ENCODE assay signal across 17 cellular contexts in the genomic region with DNA sequence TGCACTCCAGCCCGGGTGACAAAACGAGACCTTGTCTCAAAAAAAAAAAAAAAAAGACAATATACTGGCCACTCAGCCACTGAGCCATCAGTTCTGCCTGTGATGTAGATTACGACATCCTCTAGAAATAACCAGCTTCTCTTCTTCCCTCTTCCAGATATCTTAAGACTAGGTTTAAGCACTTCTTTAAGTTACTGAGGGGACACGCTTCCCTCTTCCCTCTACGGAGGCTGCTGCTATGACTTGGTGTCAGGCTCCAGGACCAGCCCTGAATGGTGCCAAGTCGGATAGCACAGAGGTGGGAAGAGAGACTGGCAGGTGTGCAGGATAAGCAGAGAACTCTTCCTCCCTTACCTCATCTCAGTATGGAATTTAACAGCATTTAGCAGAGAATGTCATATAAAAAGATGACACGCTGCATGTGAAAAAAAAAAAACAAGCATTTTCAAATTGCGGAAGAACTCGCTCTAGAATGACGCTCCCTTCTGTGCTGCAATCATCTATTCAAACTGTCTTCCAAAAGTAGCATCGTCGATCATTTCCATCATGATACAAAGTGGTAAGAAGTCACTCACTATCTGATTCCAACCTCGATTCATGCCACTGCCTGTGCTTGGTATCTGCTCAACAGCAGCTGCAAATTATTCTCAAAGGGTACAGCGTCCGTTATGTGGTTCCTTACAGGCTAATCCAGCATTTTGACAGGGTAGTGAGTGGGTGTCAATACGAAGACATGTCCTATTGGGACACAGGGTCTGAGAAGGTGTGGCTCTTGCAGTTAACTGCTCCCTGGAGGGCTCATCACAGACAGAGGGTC. TPM values are rescaled to one million over a fixed set of nuclear protein-coding genes. Genes with fewer than 3 reads are reported as not detected.
DNase-seq lines count a peak whose midpoint lies in the region; FAIRE-seq and TF ChIP-seq lines count a peak whose summit lies in the region.
"Had no signal": no experiment of that assay in that cellular context is flagged by ENCODE, and none has a peak within 500 bp of the region (broad histone marks: within the 10 kb centered on the region; RNA-seq: fewer than 3 reads in every experiment).

No MANE protein-coding gene starts in this region.

- no peak overlapping the region for H2BK12ac ChIP-seq in H9 (ENCODE audit: insufficient read length, low read depth, low read length)

- H3K4ac ChIP-seq in H9 (ENCODE audit: low read depth, low read length), result no peak overlapping the region

- H3K9me3 Mint-ChIP-seq in dendritic cell treated with granulocyte-macrophage colony-stimulating factor and Interleukin-4, amounts not matched to agents 40 ng/mL and 50 ng/mL, for 4 days, result no peaks in the 10 kb centered on the region
- no peaks in the 10 kb centered on the region for H3K9me3 Mint-ChIP-seq in H9
- H3K9me3 Mint-ChIP-seq: activated B cell treated with CpG ODN at 0.5 μM for 24 hours had no signal

- H3K9ac ChIP-seq in kidney (ENCODE audit: low read length in 2 of 2) (no peak overlapping the region), H9 (ENCODE audit: extremely low read depth, insufficient read length, low read length) (no peak overlapping the region)

- H3K27me3 ChIP-seq in muscle layer of duodenum (ENCODE audit: low read depth, low read length) (no peaks in the 10 kb centered on the region), H9 (ENCODE audit: insufficient read depth, low read length) (no peaks in the 10 kb centered on the region)

- no peak overlapping the region for H3K56ac ChIP-seq in H9 (ENCODE audit: insufficient read length, low read depth, low read length)

- no peaks in the 10 kb centered on the region for H3K23me2 ChIP-seq in H9 (ENCODE audit: insufficient read length, low read depth, low read length, poor library complexity, severe bottlenecking)

- H3K4me2 ChIP-seq in H9 (ENCODE audit: insufficient read depth, insufficient read length, low read length), result no peak overlapping the region

- H2BK15ac ChIP-seq in H9 (ENCODE audit: low read depth, low read length), result no peak overlapping the region

- peaks cover 9% of the 10 kb centered on the region for H3K79me2 ChIP-seq in H9 (ENCODE audit: insufficient read depth, low read length)

- H3K36me3 ChIP-seq in muscle layer of duodenum (ENCODE audit: control insufficient read depth in 1 of 2, insufficient read depth in 2 of 2, low read length in 2 of 2) (peaks cover 7 to 9% of the 10 kb centered on the region in 2 donors), kidney (ENCODE audit: control insufficient read depth in 1 of 2, insufficient read depth in 2 of 2, low read length in 2 of 2) (peaks cover 0 to 9% of the 10 kb centered on the region in 2 donors)

- H4K8ac ChIP-seq in H9 (replicated peaks; ENCODE audit: insufficient read length, low read depth, low read length), result no peak overlapping the region

- H3K4me3 ChIP-seq in NB4 (ENCODE audit: low read depth, low read length) (no peak overlapping the region), muscle layer of duodenum (ENCODE audit: low read depth in 1 of 2, low read length in 2 of 2) (no peak overlapping the region), kidney (ENCODE audit: low read length in 2 of 2) (no peak overlapping the region)
- H3K4me3 ChIP-seq: SK-N-MC had no signal

- no peak overlapping the region for H3T11ph ChIP-seq in H9 (ENCODE audit: low read length)

- TF ChIP-seq CTCF in NB4 (IDR thresholded peaks at IDR 0.05; ENCODE audit: low read depth, low read length), result no peak
- TF ChIP-seq CTCF in kidney (IDR thresholded peaks at IDR 0.05; ENCODE audit: borderline replicate concordance, extremely low read depth, insufficient read depth), result no peak
- no peak for TF ChIP-seq CTCF in H9 (conservative IDR thresholded peaks at IDR 0.05)

- H3K4me1 Mint-ChIP-seq in dendritic cell treated with granulocyte-macrophage colony-stimulating factor and Interleukin-4, amounts not matched to agents 40 ng/mL and 50 ng/mL, for 4 days (ENCODE audit: low read depth), result peaks cover 74% of the 10 kb centered on the region
- peaks cover 2 to 11% of the 10 kb centered on the region in 2 experiments; a peak in 3 of 4 replicates for H3K4me1 Mint-ChIP-seq in H9

- no peak for TF ChIP-seq POLR2A in NB4 (IDR thresholded peaks at IDR 0.05; ENCODE audit: extremely low read depth, insufficient read length)

- peak overlapping the region; percentile 48 for H3K4me3 Mint-ChIP-seq in dendritic cell treated with granulocyte-macrophage colony-stimulating factor and Interleukin-4, amounts not matched to agents 40 ng/mL and 50 ng/mL, for 4 days
- no peak overlapping the region for H3K4me3 Mint-ChIP-seq in H9
- H3K4me3 Mint-ChIP-seq: activated B cell treated with CpG ODN at 0.5 μM for 24 hours; activated naive CD8-positive, alpha-beta T cell had no signal

- no CpG with 5 or more reads among the region's 16 CpGs for WGBS in H9 (ENCODE audit: extremely low coverage, insufficient read length, low lambda C conversion rate)

- no peak overlapping the region for H3K18ac ChIP-seq in H9 (ENCODE audit: insufficient read length, low read depth, low read length)

- no peaks in the 10 kb centered on the region for H3K27me3 Mint-ChIP-seq in dendritic cell treated with granulocyte-macrophage colony-stimulating factor and Interleukin-4, amounts not matched to agents 40 ng/mL and 50 ng/mL, for 4 days
- no peaks in the 10 kb centered on the region for H3K27me3 Mint-ChIP-seq in H9 (ENCODE audit: low read depth)
- H3K27me3 Mint-ChIP-seq: activated B cell treated with CpG ODN at 0.5 μM for 24 hours; activated naive CD8-positive, alpha-beta T cell had no signal

- H2BK20ac ChIP-seq in H9 (ENCODE audit: low read depth, low read length, poor library complexity, severe bottlenecking), result no peak overlapping the region

- peaks cover 72% of the 10 kb centered on the region for H3K36me3 Mint-ChIP-seq in dendritic cell treated with granulocyte-macrophage colony-stimulating factor and Interleukin-4, amounts not matched to agents 40 ng/mL and 50 ng/mL, for 4 days (ENCODE audit: low read depth)
- peaks cover 29 to 61% (median 38%) of the 10 kb centered on the region in 3 experiments for H3K36me3 Mint-ChIP-seq in H9 (ENCODE audit: insufficient read depth in 1 of 3, low read depth in 3 of 3)

- H3K9me3 ChIP-seq in muscle layer of duodenum (ENCODE audit: control insufficient read depth in 1 of 2, low read length in 2 of 2) (no peaks in the 10 kb centered on the region), kidney (ENCODE audit: control insufficient read depth in 1 of 2, low read length in 2 of 2) (no peaks in the 10 kb centered on the region), H9 (ENCODE audit: control insufficient read depth, low read depth, low read length) (no peaks in the 10 kb centered on the region)

- peak; percentile 34 to 41 for DNase-seq in AML-193 (lab: John Stamatoyannopoulos, UW)
- DNase-seq in NB4 (ENCODE audit: low read depth), result peak; percentile 84
- no peak for DNase-seq in kidney
- no peak for DNase-seq in occipital lobe (lab: John Stamatoyannopoulos, UW)
- no peak for DNase-seq in cerebellar nuclear complex (lab: John Stamatoyannopoulos, UW)
- no peak for DNase-seq in H9
- DNase-seq: ACHN; activated B cell treated with CpG ODN at 0.5 μM for 24 hours; activated CD8-positive, alpha-beta memory T cell treated with anti-CD3 and anti-CD28 coated beads, Interleukin-2, amount 50 U/mL, for 4 hours; erythroblast; left colon; NK-92 treated with Interleukin-12 subunit alpha and Interleukin-12 subunit beta, amount 100 ng/mL, for 24 hours; stimulated activated CD4-positive, alpha-beta T cell treated with anti-CD3 and anti-CD28 coated beads, Interleukin-12 subunit alpha, Interleukin-12 subunit beta, amount 100 ng/mL, for 4 hours had no signal

- intact Hi-C loops in dendritic cell treated with granulocyte-macrophage colony-stimulating factor and Interleukin-4, amounts not matched to agents 40 ng/mL and 50 ng/mL, for 4 days (cut with micrococcal nuclease), result loop anchor here (1.0 kb wide), 1 partner anchor 10 kb away; no protein-coding TSS in a partner anchor
- intact Hi-C loops in kidney (cut with DNase I), result no loop called here

- H3K27ac Mint-ChIP-seq in dendritic cell treated with granulocyte-macrophage colony-stimulating factor and Interleukin-4, amounts not matched to agents 40 ng/mL and 50 ng/mL, for 4 days, result peak overlapping the region; percentile 95
- H3K27ac Mint-ChIP-seq in H9, result no peak overlapping the region
- H3K27ac Mint-ChIP-seq: activated B cell treated with CpG ODN at 0.5 μM for 24 hours; activated naive CD8-positive, alpha-beta T cell had no signal

- H2AFZ ChIP-seq in H9 (ENCODE audit: low read length), result no peak overlapping the region

- no peak overlapping the region for H2BK5ac ChIP-seq in H9 (ENCODE audit: insufficient read length, low read length)

- H3K14ac ChIP-seq in H9 (ENCODE audit: insufficient read depth, low read length), result no peak overlapping the region

- no peak overlapping the region for H3K23ac ChIP-seq in H9 (ENCODE audit: insufficient read length, low read depth, low read length)

- H4K20me1 ChIP-seq in H9 (ENCODE audit: control insufficient read depth, insufficient read depth, insufficient read length), result no peaks in the 10 kb centered on the region

- peaks cover 9% of the 10 kb centered on the region for H3K79me1 ChIP-seq in H9 (ENCODE audit: insufficient read depth, low read depth, low read length, poor library complexity, severe bottlenecking)

- H2BK120ac ChIP-seq in H9 (ENCODE audit: low read depth, low read length, poor library complexity, severe bottlenecking), result no peak overlapping the region

- H3K27ac ChIP-seq in muscle layer of duodenum (ENCODE audit: low read length) (peak overlapping the region; percentile 19), kidney (ENCODE audit: low read depth in 2 of 2, low read length in 2 of 2) (no peak overlapping the region), H9 (ENCODE audit: insufficient read length, low read depth, low read length) (no peak overlapping the region)
- H3K27ac ChIP-seq: SK-N-MC had no signal

- no peak overlapping the region for H4K5ac ChIP-seq in H9 (ENCODE audit: insufficient read length, low read depth, low read length)

- no peak for FAIRE-seq in kidney (lab: Jason Lieb, UNC)

- H2AK5ac ChIP-seq in H9 (ENCODE audit: insufficient read length, low read length), result no peak overlapping the region

- H3K4me1 ChIP-seq in muscle layer of duodenum (ENCODE audit: control insufficient read depth in 1 of 2, insufficient read depth in 2 of 2, low read length in 2 of 2), result peaks cover 0 to 9% of the 10 kb centered on the region in 2 donors
- no peaks in the 10 kb centered on the region for H3K4me1 ChIP-seq in kidney (ENCODE audit: control insufficient read depth in 1 of 2, insufficient read depth in 1 of 2, low read depth in 1 of 2, low read length in 2 of 2)
- no peaks in the 10 kb centered on the region for H3K4me1 ChIP-seq in H9 (ENCODE audit: insufficient read depth, low read length)

- H4K91ac ChIP-seq in H9 (ENCODE audit: insufficient read length, low read depth, low read length), result no peak overlapping the region

RNA-seq across cellular contexts. Expression of gene DAGLB, which starts 13.7 kb away (rescaled TPM):
- 25.6 TPM for total RNA-seq in kidney
- 7.7 TPM for polyA plus RNA-seq in kidney (ENCODE audit: insufficient read depth, low read depth, low replicate concordance)
- 27.9 TPM for total RNA-seq in occipital lobe
- total RNA-seq in H9 (2021), result 41.9 and 46.4 TPM in 2 replicates

RNA-seq across cellular contexts. Expression of gene KDELR2, which starts 49.9 kb away (rescaled TPM):
- 109 TPM for total RNA-seq in kidney
- 108 TPM for polyA plus RNA-seq in kidney (ENCODE audit: insufficient read depth, low read depth, low replicate concordance)
- total RNA-seq in occipital lobe, result 84.1 TPM
- total RNA-seq in H9 (2021), result 86.5 and 91.8 TPM in 2 replicates

RNA-seq across cellular contexts. Expression of gene RAC1, which starts 59.7 kb away (rescaled TPM):
- 321 TPM for total RNA-seq in kidney
- polyA plus RNA-seq in kidney (ENCODE audit: insufficient read depth, low read depth, low replicate concordance), result 295 TPM
- 41.6 TPM for total RNA-seq in occipital lobe
- total RNA-seq in H9 (2021), result 245 and 255 TPM in 2 replicates

Comparison
In these comparisons a context has a peak if more than half of its experiments do, and no peak if none do; other contexts are left out.
1. DNase-seq: peak in AML-193 (2 of 2) and NB4 (single experiment); none in kidney (single experiment), occipital lobe (single experiment), cerebellar nuclear complex (0 of 2) and H9 (single experiment).